ENCODE assay signal across 26 cellular contexts in genomic region chr4:42713371-42713770, GRCh38.
"Had no signal": no experiment of that assay in that cellular context is flagged by ENCODE, and none has a peak within 500 bp of the region (broad histone marks: within the 10 kb centered on the region; RNA-seq: fewer than 3 reads in every experiment).

No MANE protein-coding gene starts in this region.

- H3K9me3 Mint-ChIP-seq: natural killer cell; nephron; neural progenitor cell; stimulated activated effector memory CD8-positive, alpha-beta T cell treated with anti-CD3 and anti-CD28 coated beads, Interleukin-12 subunit alpha, Interleukin-12 subunit beta, amount 100 ng/mL, for 72 hours; stimulated activated naive CD8-positive, alpha-beta T cell treated with anti-CD3 and anti-CD28 coated beads, Interleukin-15, Interleukin-2, amounts not matched to agents 100 ng/mL and 50 ng/mL, for 24 hours had no signal

- H3K36me3 Mint-ChIP-seq: natural killer cell; neural progenitor cell; stimulated activated effector memory CD8-positive, alpha-beta T cell treated with anti-CD3 and anti-CD28 coated beads, Interleukin-12 subunit alpha, Interleukin-12 subunit beta, amount 100 ng/mL, for 72 hours; stimulated activated naive B cell treated with anti-CD40 and anti-IgM and Interleukin-4, amounts not matched to agents 10 μg/mL and 1 μg/mL and 100 μg/mL, for 72 hours had no signal

- H3K27me3 Mint-ChIP-seq: stimulated activated naive CD8-positive, alpha-beta T cell treated with anti-CD3 and anti-CD28 coated beads, Interleukin-15, Interleukin-2, amounts not matched to agents 100 ng/mL and 50 ng/mL, for 24 hours had no signal

- H3K4me3 Mint-ChIP-seq: natural killer cell; nephron; neural progenitor cell; stimulated activated effector memory CD8-positive, alpha-beta T cell treated with anti-CD3 and anti-CD28 coated beads, Interleukin-12 subunit alpha, Interleukin-12 subunit beta, amount 100 ng/mL, for 72 hours; stimulated activated naive B cell treated with anti-CD40 and anti-IgM and Interleukin-4, amounts not matched to agents 10 μg/mL and 1 μg/mL and 100 μg/mL, for 72 hours; stimulated activated naive CD8-positive, alpha-beta T cell treated with anti-CD3 and anti-CD28 coated beads, Interleukin-15, Interleukin-2, amounts not matched to agents 100 ng/mL and 50 ng/mL, for 24 hours had no signal

- H3K4me1 Mint-ChIP-seq: stimulated activated effector memory CD8-positive, alpha-beta T cell treated with anti-CD3 and anti-CD28 coated beads, Interleukin-12 subunit alpha, Interleukin-12 subunit beta, amount 100 ng/mL, for 72 hours had no signal

- H3K9me3 ChIP-seq: neutrophil, pancreas, psoas muscle, right lobe of liver, sigmoid colon, stomach, thoracic aorta, thyroid gland, tibial nerve, upper lobe of left lung, vagina had no signal

- H3K4me1 ChIP-seq: psoas muscle, right lobe of liver, sigmoid colon, tibial nerve, vagina had no signal

- H3K27ac ChIP-seq: neural progenitor cell, neutrophil, pancreas, psoas muscle, right lobe of liver, sigmoid colon, stomach, thoracic aorta, thyroid gland, tibial nerve, upper lobe of left lung, vagina had no signal

- H3K9ac ChIP-seq: neural progenitor cell had no signal

- H3K36me3 ChIP-seq: neural progenitor cell, neutrophil, pancreas, right lobe of liver, sigmoid colon, stomach, thoracic aorta, thyroid gland, tibial nerve, upper lobe of left lung, vagina had no signal

- H3K4me3 ChIP-seq: neural progenitor cell, pancreas, psoas muscle, right lobe of liver, sigmoid colon, stomach, thoracic aorta, thyroid gland, tibial nerve, upper lobe of left lung, vagina had no signal

- H3K27ac Mint-ChIP-seq: natural killer cell; nephron; neural progenitor cell; progenitor cell of endocrine pancreas; stimulated activated effector memory CD8-positive, alpha-beta T cell treated with anti-CD3 and anti-CD28 coated beads, Interleukin-12 subunit alpha, Interleukin-12 subunit beta, amount 100 ng/mL, for 72 hours; stimulated activated naive B cell treated with anti-CD40 and anti-IgM and Interleukin-4, amounts not matched to agents 10 μg/mL and 1 μg/mL and 100 μg/mL, for 72 hours; stimulated activated naive CD8-positive, alpha-beta T cell treated with anti-CD3 and anti-CD28 coated beads, Interleukin-15, Interleukin-2, amounts not matched to agents 100 ng/mL and 50 ng/mL, for 24 hours had no signal

- H3K27me3 ChIP-seq: neural progenitor cell, neutrophil, pancreas, sigmoid colon, stomach, thyroid gland, tibial nerve, upper lobe of left lung, vagina had no signal

- H2AFZ ChIP-seq: neural progenitor cell had no signal

- DNase-seq: natural killer cell; nucleus accumbens; pancreas; psoas muscle; right lobe of liver; sigmoid colon; small intestine; stimulated activated CD4-positive, alpha-beta T cell treated with anti-CD3 and anti-CD28 coated beads, Interleukin-15, amount 100 ng/mL, for 24 hours; stimulated activated CD4-positive, alpha-beta T cell treated with anti-CD3 and anti-CD28 coated beads, Interleukin-2, amount 100 ng/mL, for 24 hours; stimulated activated CD4-positive, alpha-beta T cell treated with anti-CD3 and anti-CD28 coated beads, Interleukin-2, amount 100 ng/mL, for 48 hours; stimulated activated CD4-positive, alpha-beta T cell treated with anti-CD3 and anti-CD28 coated beads, Interleukin-4, amount 100 ng/mL, for 24 hours; stimulated activated naive B cell treated with anti-CD40 and anti-IgM and Interleukin-4, amounts not matched to agents 10 μg/mL and 1 μg/mL and 100 μg/mL, for 72 hours; stimulated activated naive CD4-positive, alpha-beta T cell treated with Interleukin-2 at 50 U/mL for 16 hours; stomach; trophoblast cell; upper lobe of left lung had no signal
